8 cellular contexts compared by ENCODE assay signal in the genomic region with DNA sequence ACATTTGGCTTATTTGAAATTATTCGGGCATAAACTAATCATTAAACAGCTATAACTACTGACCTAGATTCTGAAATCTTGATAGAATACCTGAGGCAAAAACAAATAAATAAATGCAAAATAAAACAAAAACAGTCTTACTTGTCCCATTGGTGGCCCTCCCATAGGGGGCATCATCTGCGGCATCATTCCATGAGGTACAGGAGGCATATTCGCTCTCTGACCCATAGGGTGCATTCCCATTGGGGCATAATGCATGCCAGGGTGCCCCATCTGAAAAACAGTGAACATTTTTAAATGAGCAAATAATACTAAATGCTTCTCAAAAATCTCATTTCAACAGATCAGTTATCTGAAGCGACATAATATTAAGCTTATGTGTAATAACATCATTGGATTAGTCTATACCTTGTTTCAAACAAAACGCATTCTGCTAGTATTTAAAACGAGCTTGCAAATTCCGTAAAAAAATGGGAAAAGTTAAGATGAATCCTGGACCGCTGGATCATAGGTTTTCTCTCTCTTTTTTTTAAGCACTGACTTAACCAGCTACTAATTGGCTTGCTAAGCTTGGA. TPM values are rescaled to one million over a fixed set of nuclear protein-coding genes. Genes with fewer than 3 reads are reported as not detected.
A peak's percentile ranks its signal among the peaks of the same experiment; 100 is the strongest.
DNase-seq lines count a peak whose midpoint lies in the region; ATAC-seq and TF ChIP-seq lines count a peak whose summit lies in the region.

No MANE protein-coding gene starts in this region.

- H3K4me3 ChIP-seq in CD4-positive, CD25-positive, alpha-beta regulatory T cell (ENCODE audit: low read depth, low read length), result peak overlapping the region; percentile 97
- peak overlapping the region; percentile 89 for H3K4me3 ChIP-seq in coronary artery

- TF ChIP-seq POLR2A in GM18505 (IDR thresholded peaks at IDR 0.05; ENCODE audit: borderline replicate concordance, extremely low read depth, insufficient read depth, insufficient read length), result no peak

- peaks cover 30% of the 10 kb centered on the region for H3K36me3 Mint-ChIP-seq in CD4-positive, CD25-positive, alpha-beta regulatory T cell
- H3K36me3 Mint-ChIP-seq in natural killer cell, result peaks cover 6% of the 10 kb centered on the region

- H3K4me1 ChIP-seq in CD4-positive, CD25-positive, alpha-beta regulatory T cell (ENCODE audit: control insufficient read depth, insufficient read depth, low read length, poor library complexity, severe bottlenecking), result peaks cover 49% of the 10 kb centered on the region

- intact Hi-C loops in natural killer cell (cut with micrococcal nuclease), result loop anchor here (5.0 kb wide), 2 partner anchors 539 to 889 kb away; a partner anchor contains a TSS
- intact Hi-C loops in sciatic nerve (cut with DNase I), result no loop called here

- peak; percentile 53 for TF ChIP-seq CTCF in GM13977 (IDR thresholded peaks at IDR 0.05; ENCODE audit: extremely low read depth, insufficient read depth, missing control alignments)
- no peak for TF ChIP-seq CTCF in coronary artery (IDR thresholded peaks at IDR 0.05)
- TF ChIP-seq CTCF in natural killer cell (IDR thresholded peaks at IDR 0.05), result peak; percentile 12

- H3K27ac Mint-ChIP-seq in CD4-positive, CD25-positive, alpha-beta regulatory T cell, result peak overlapping the region; percentile 99 to 100 (median 99)
- H3K27ac Mint-ChIP-seq in natural killer cell, result peak overlapping the region; percentile 96 to 98

- no peaks in the 10 kb centered on the region for H3K9me3 ChIP-seq in CD4-positive, CD25-positive, alpha-beta regulatory T cell (ENCODE audit: control insufficient read depth in 2 of 2, low read length in 2 of 2)

- peak in 1 of 3 donors; percentile 39 for DNase-seq in CD4-positive, CD25-positive, alpha-beta regulatory T cell
- DNase-seq in GM13977 (ENCODE audit: low spot score), result no peak
- peak; percentile 37 for DNase-seq in RPMI7951 (ENCODE audit: low read depth)
- no peak for DNase-seq in coronary artery (ENCODE audit: low spot score)
- DNase-seq in natural killer cell, result no peak
- DNase-seq in G401 (ENCODE audit: low spot score), result no peak
- no peak for DNase-seq in sciatic nerve (ENCODE audit: low spot score)

- H3K36me3 ChIP-seq in CD4-positive, CD25-positive, alpha-beta regulatory T cell (ENCODE audit: control insufficient read depth, insufficient read depth, low read length), result peaks cover 21% of the 10 kb centered on the region

- H3K27me3 ChIP-seq in CD4-positive, CD25-positive, alpha-beta regulatory T cell (ENCODE audit: control insufficient read depth, insufficient read depth, low read length), result no peaks in the 10 kb centered on the region

- in situ Hi-C loops in GM13977 (cut with MboI; ENCODE audit: low pct_unique_long_range_greater_than_20kb, low sequenced_read_pairs, unreplicated experiment), result no loop called here
- in situ Hi-C loops in G401 (cut with HindIII; ENCODE audit: low sequenced_read_pairs), result no loop called here

- peaks cover 4 to 77% (median 63%) of the 10 kb centered on the region in 4 donors for H3K4me1 Mint-ChIP-seq in CD4-positive, CD25-positive, alpha-beta regulatory T cell
- peaks cover 60 to 65% of the 10 kb centered on the region in 2 donors for H3K4me1 Mint-ChIP-seq in natural killer cell

- peak overlapping the region; percentile 98 to 100 (median 99) for H3K4me3 Mint-ChIP-seq in CD4-positive, CD25-positive, alpha-beta regulatory T cell
- H3K4me3 Mint-ChIP-seq in natural killer cell, result peak overlapping the region; percentile 94

- no peaks in the 10 kb centered on the region for H3K9me3 Mint-ChIP-seq in CD4-positive, CD25-positive, alpha-beta regulatory T cell
- H3K9me3 Mint-ChIP-seq in natural killer cell, result no peaks in the 10 kb centered on the region

- H3K27me3 Mint-ChIP-seq in CD4-positive, CD25-positive, alpha-beta regulatory T cell, result peaks cover 8% of the 10 kb centered on the region
- peaks cover 0 to 2% of the 10 kb centered on the region in 2 donors for H3K27me3 Mint-ChIP-seq in natural killer cell (ENCODE audit: low read depth in 2 of 2)

- H3K27ac ChIP-seq in CD4-positive, CD25-positive, alpha-beta regulatory T cell (ENCODE audit: insufficient read depth, low read length, poor library complexity, severe bottlenecking), result peak overlapping the region; percentile 97
- no peak overlapping the region for H3K27ac ChIP-seq in coronary artery

- no peak for ATAC-seq in CD4-positive, CD25-positive, alpha-beta regulatory T cell (ENCODE audit: low read depth in 2 of 2)
- no peak for ATAC-seq in natural killer cell
- no peak for ATAC-seq in GM18505 (IDR thresholded peaks at IDR 0.05; ENCODE audit: unreplicated experiment)
- ATAC-seq in sciatic nerve, result no peak

RNA-seq across cellular contexts. Expression of a gene that starts 1.3 kb away (rescaled TPM):
- 126 TPM for total RNA-seq in CD4-positive, CD25-positive, alpha-beta regulatory T cell
- 100 to 1,000 TPM; 115 to 142 (median 118) TPM for polyA plus RNA-seq in CD4-positive, CD25-positive, alpha-beta regulatory T cell
- 129 and 135 TPM in 2 replicates for total RNA-seq in RPMI7951 (2014; rRNA removed; shearing (Covaris generic))
- total RNA-seq in natural killer cell (100 to 1,000 TPM; 120 to 137 (median 130) TPM), sciatic nerve (88.8 TPM)
- 151 and 321 TPM in 2 replicates for total RNA-seq in G401 (2014; rRNA removed; shearing (Covaris generic))

RNA-seq across cellular contexts. Expression of a gene that starts 2.5 kb away (rescaled TPM):
- total RNA-seq in CD4-positive, CD25-positive, alpha-beta regulatory T cell, result 19.9 TPM
- polyA plus RNA-seq in CD4-positive, CD25-positive, alpha-beta regulatory T cell, result 10 to 100 TPM; 32.9 to 41.4 (median 35.7) TPM
- 86.2 and 92.3 TPM in 2 replicates for total RNA-seq in RPMI7951 (2014; rRNA removed; shearing (Covaris generic))
- total RNA-seq in natural killer cell (10 to 100 TPM in 2 of 3 donors, 1 to 10 TPM in 1; 10.0 to 15.0 (median 11.4) TPM), sciatic nerve (17.5 TPM)
- total RNA-seq in G401 (2014; rRNA removed; shearing (Covaris generic)), result 29.2 and 39.0 TPM in 2 replicates
